ENCODE assay signal across 18 cellular contexts in the genomic region with DNA sequence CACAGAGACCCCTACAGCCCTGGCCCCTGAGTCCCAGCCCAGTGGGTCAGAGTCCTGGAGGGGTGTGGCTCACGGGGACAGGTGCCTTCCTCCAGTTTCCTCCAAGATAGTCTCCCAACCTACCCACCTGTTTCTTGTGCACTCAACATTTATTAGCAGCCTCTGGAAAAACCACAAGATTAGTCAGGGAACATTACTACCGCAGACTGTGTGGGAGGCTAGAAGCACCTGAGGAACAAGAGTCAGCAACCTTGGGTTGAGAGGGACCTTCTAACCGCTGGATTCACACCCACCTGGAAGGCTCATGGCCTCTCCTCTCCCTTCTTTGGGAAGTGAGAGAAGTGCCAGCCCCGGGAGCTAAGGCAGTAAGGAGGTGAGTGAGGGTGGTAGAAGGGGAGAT. TPM values are rescaled to one million over a fixed set of nuclear protein-coding genes. Genes with fewer than 3 reads are reported as not detected.
DNase-seq lines count a peak whose midpoint lies in the region; ATAC-seq and TF ChIP-seq lines count a peak whose summit lies in the region.
"Had no signal": no experiment of that assay in that cellular context is flagged by ENCODE, and none has a peak within 500 bp of the region (broad histone marks: within the 10 kb centered on the region; RNA-seq: fewer than 3 reads in every experiment).

No MANE protein-coding gene starts in this region.

- H3K27ac Mint-ChIP-seq in CD14-positive monocyte: peak overlapping the region in 4 of 7 donors; percentile 34 to 60 (median 39)
- peak overlapping the region; percentile 51 for H3K27ac Mint-ChIP-seq in central memory CD8-positive, alpha-beta T cell (ENCODE audit: low read depth)
- no peak overlapping the region for H3K27ac Mint-ChIP-seq in mesothelial cell of epicardium
- H3K27ac Mint-ChIP-seq: IgD-negative memory B cell had no signal

- H3K36me3 ChIP-seq in RWPE2 (ENCODE audit: low read depth) (peaks cover 45% of the 10 kb centered on the region), mucosa of descending colon (ENCODE audit: low read depth) (no peaks in the 10 kb centered on the region)

- DNase-seq in CD14-positive monocyte (ENCODE audit: low spot score) (no peak), RWPE2 (ENCODE audit: low spot score) (no peak), mucosa of descending colon (no peak), mesothelial cell of epicardium (ENCODE audit: low spot score in 2 of 2, unreplicated experiment in 2 of 2) (no peak), NCI-H1694 (lab: John Stamatoyannopoulos, UW) (no peak)
- no peak for DNase-seq in central memory CD8-positive, alpha-beta T cell (ENCODE audit: low spot score in 2 of 2)
- DNase-seq in effector CD4-positive, alpha-beta T cell: no peak
- DNase-seq: DND-41, Kasumi-1, NCI-H1105 treated with DMSO at 0.1 percent for 48 hours, NCI-H187, NCI-H345, NCI-H69, RPMI8226 had no signal

- H3K4me1 ChIP-seq in RWPE2 (ENCODE audit: insufficient read depth, poor library complexity, severe bottlenecking): no peaks in the 10 kb centered on the region
- no peaks in the 10 kb centered on the region for H3K4me1 ChIP-seq in mucosa of descending colon (ENCODE audit: low read depth)
- H3K4me1 ChIP-seq: BLaER1 had no signal

- peaks cover 0 to 3% (median 3%) of the 10 kb centered on the region in 3 donors for H3K27me3 Mint-ChIP-seq in CD14-positive monocyte (ENCODE audit: low read depth in 3 of 3)
- H3K27me3 Mint-ChIP-seq in central memory CD8-positive, alpha-beta T cell: no peaks in the 10 kb centered on the region
- no peaks in the 10 kb centered on the region for H3K27me3 Mint-ChIP-seq in mesothelial cell of epicardium (ENCODE audit: low read depth)
- H3K27me3 Mint-ChIP-seq: IgD-negative memory B cell had no signal

- no peak overlapping the region for H3K4me3 ChIP-seq in RWPE2 (ENCODE audit: severe bottlenecking)
- no peak overlapping the region for H3K4me3 ChIP-seq in mucosa of descending colon
- H3K4me3 ChIP-seq: BLaER1, GM12878 had no signal

- no peak for TF ChIP-seq CTCF in CD14-positive monocyte (IDR thresholded peaks at IDR 0.05)
- no peak for TF ChIP-seq CTCF in RWPE2 (IDR thresholded peaks at IDR 0.05; ENCODE audit: poor library complexity, severe bottlenecking)
- no peak for TF ChIP-seq CTCF in mucosa of descending colon (IDR thresholded peaks at IDR 0.05)
- TF ChIP-seq CTCF in mesothelial cell of epicardium (IDR thresholded peaks at IDR 0.05; ENCODE audit: unreplicated experiment): no peak

- no peaks in the 10 kb centered on the region for H3K4me1 Mint-ChIP-seq in CD14-positive monocyte
- no peaks in the 10 kb centered on the region for H3K4me1 Mint-ChIP-seq in central memory CD8-positive, alpha-beta T cell
- H3K4me1 Mint-ChIP-seq in mesothelial cell of epicardium: peaks cover 9% of the 10 kb centered on the region
- H3K4me1 Mint-ChIP-seq: IgD-negative memory B cell had no signal

- no peaks in the 10 kb centered on the region for H3K9me3 ChIP-seq in RWPE2 (ENCODE audit: severe bottlenecking)
- no peaks in the 10 kb centered on the region for H3K9me3 ChIP-seq in mucosa of descending colon
- H3K9me3 ChIP-seq: BLaER1 had no signal

- H3K36me3 Mint-ChIP-seq in CD14-positive monocyte (peaks cover 96 to 100% of the 10 kb centered on the region in 2 donors), mesothelial cell of epicardium (peaks cover 58% of the 10 kb centered on the region)
- H3K36me3 Mint-ChIP-seq in central memory CD8-positive, alpha-beta T cell (ENCODE audit: insufficient read depth): peaks cover 18% of the 10 kb centered on the region

- no peak overlapping the region for H3K4me3 Mint-ChIP-seq in CD14-positive monocyte
- H3K4me3 Mint-ChIP-seq in central memory CD8-positive, alpha-beta T cell: no peak overlapping the region
- H3K4me3 Mint-ChIP-seq in mesothelial cell of epicardium: no peak overlapping the region
- H3K4me3 Mint-ChIP-seq: IgD-negative memory B cell had no signal

- no peak overlapping the region for H3K27ac ChIP-seq in RWPE2 (ENCODE audit: poor library complexity, severe bottlenecking)
- H3K27ac ChIP-seq: BLaER1 had no signal

- ATAC-seq in RWPE2 (ENCODE audit: low read depth): peak; percentile 33; the same call in 1 of the 3 replicates
- ATAC-seq in central memory CD8-positive, alpha-beta T cell (replicated peaks; ENCODE audit: extremely low read depth, poor library complexity, severe bottlenecking): no peak
- ATAC-seq in mucosa of descending colon: peak; percentile 11
- no peak for ATAC-seq in HG02623 (IDR thresholded peaks at IDR 0.05; ENCODE audit: unreplicated experiment)
- ATAC-seq: GM12878 had no signal

- no peaks in the 10 kb centered on the region for H3K27me3 ChIP-seq in RWPE2 (ENCODE audit: insufficient read depth, poor library complexity, severe bottlenecking)
- H3K27me3 ChIP-seq: BLaER1 had no signal

- intact Hi-C loops in CD14-positive monocyte (cut with micrococcal nuclease): no loop called here
- intact Hi-C loops in mucosa of descending colon (cut with DNase I, micrococcal nuclease): no loop called here

- H3K9me3 Mint-ChIP-seq in CD14-positive monocyte: no peaks in the 10 kb centered on the region
- no peaks in the 10 kb centered on the region for H3K9me3 Mint-ChIP-seq in central memory CD8-positive, alpha-beta T cell
- H3K9me3 Mint-ChIP-seq in mesothelial cell of epicardium: no peaks in the 10 kb centered on the region
- H3K9me3 Mint-ChIP-seq: IgD-negative memory B cell had no signal

RNA-seq across cellular contexts. Expression of a gene that starts 22.5 kb away (rescaled TPM):
- 10 to 100 TPM; 35.6 to 40.7 TPM for polyA plus RNA-seq in CD14-positive monocyte
- total RNA-seq in mucosa of descending colon (10 to 100 TPM in 2 of 3 donors, 1 to 10 TPM in 1; 9.7 to 24.7 (median 16.4) TPM), mesothelial cell of epicardium (7.9 to 8.4 TPM (median 8.2 TPM) in 3 replicates)

RNA-seq across cellular contexts. Expression of a gene that starts 59.5 kb away (rescaled TPM):
- polyA plus RNA-seq in CD14-positive monocyte: 100 to 1,000 TPM in 1 of 2 donors, 10 to 100 TPM in 1; 81.6 to 127 TPM
- 1 to 10 TPM; 5.3 to 7.6 (median 5.8) TPM for total RNA-seq in mucosa of descending colon
- total RNA-seq in mesothelial cell of epicardium: 6.5 to 7.0 TPM (median 6.8 TPM) in 3 replicates

Comparison
In these comparisons a context has a peak if more than half of its experiments do, and no peak if none do; other contexts are left out.
1. ATAC-seq: peak in RWPE2 (single experiment) and mucosa of descending colon (single experiment); none in central memory CD8-positive, alpha-beta T cell (single experiment) and HG02623 (single experiment).